Comparison of ENCODE assay signal across 1 cellular context in genomic region chr5:120852222-120852860, GRCh38.
A peak's percentile ranks its signal among the peaks of the same experiment; 100 is the strongest.
TF ChIP-seq lines count a peak whose summit lies in the region.

No MANE protein-coding gene starts in this region.

TF ChIP-seq in H1, 55 proteins besides CTCF, POLR2A, EP300 and RAD21:
- TF ChIP-seq CHD7 (IDR thresholded peaks at IDR 0.05; ENCODE audit: insufficient replicate concordance, low read length): peak; percentile 44
- peak; percentile 92 for TF ChIP-seq TEAD4 (IDR thresholded peaks at IDR 0.05; ENCODE audit: low read depth, low read length)
- TF ChIP-seq SRF (IDR thresholded peaks at IDR 0.05; ENCODE audit: low read depth, low read length): peak; percentile 46
- no peak for TF ChIP-seq HDAC2 (IDR thresholded peaks at IDR 0.05; ENCODE audit: borderline replicate concordance in 1 of 2, low read depth in 2 of 2, low read length in 2 of 2)
TF ChIP-seq in H1: peak in this region for 3.
